Comparison of ENCODE assay signal across 8 cellular contexts in genomic region chr9:3526166-3526902, GRCh38. TPM values are rescaled to one million over a fixed set of nuclear protein-coding genes. Genes with fewer than 3 reads are reported as not detected.
DNase-seq lines count a peak whose midpoint lies in the region; ATAC-seq and TF ChIP-seq lines count a peak whose summit lies in the region.

No MANE protein-coding gene starts in this region.

- peaks cover 22% of the 10 kb centered on the region for H3K4me1 ChIP-seq in lower lobe of right lung

- H3K27me3 Mint-ChIP-seq in activated CD4-positive, alpha-beta memory T cell treated with anti-CD3 and anti-CD28 coated beads for 36 hours: no peaks in the 10 kb centered on the region

- peaks cover 36% of the 10 kb centered on the region for H3K36me3 Mint-ChIP-seq in activated CD4-positive, alpha-beta memory T cell treated with anti-CD3 and anti-CD28 coated beads for 36 hours

- H3K4me3 ChIP-seq in dorsolateral prefrontal cortex: peak overlapping the region; percentile 71 to 99 (median 93)
- peak overlapping the region; percentile 76 for H3K4me3 ChIP-seq in lower lobe of right lung

- H3K36me3 ChIP-seq in lower lobe of right lung: no peaks in the 10 kb centered on the region

- CTCF ChIA-PET in activated CD4-positive, alpha-beta memory T cell treated with anti-CD3 and anti-CD28 coated beads for 36 hours (lab: Charles Lee): interaction anchor here (1.0 to 1.3 kb wide), 3 partner anchors 48 to 85 kb away, joined by 3 to 4 read pairs (median 3); no protein-coding TSS in a partner anchor

- intact Hi-C loops in activated CD4-positive, alpha-beta memory T cell treated with anti-CD3 and anti-CD28 coated beads for 36 hours (cut with micrococcal nuclease): loop anchor here (1.0 to 5.0 kb wide), 10 partner anchors 221 to 1911 kb away; partner anchors contain the start of genes CDC37L1, PLGRKT, PUM3 and SMARCA2
- intact Hi-C loops in dorsolateral prefrontal cortex (cut with DNase I): loop anchor here in 1 of 2 donors (5.0 to 10.0 kb wide), 2 partner anchors 62 to 1151 kb away; partner anchors contain the start of gene CDC37L1
- intact Hi-C loops in lower lobe of right lung (cut with DNase I): no loop called here

- H3K27ac ChIP-seq in dorsolateral prefrontal cortex (peak overlapping the region; percentile 97 to 100 (median 100)), lower lobe of right lung (peak overlapping the region; percentile 100)

- H3K9me3 Mint-ChIP-seq in activated CD4-positive, alpha-beta memory T cell treated with anti-CD3 and anti-CD28 coated beads for 36 hours: no peaks in the 10 kb centered on the region

- H3K27me3 ChIP-seq in dorsolateral prefrontal cortex (no peaks in the 10 kb centered on the region), lower lobe of right lung (ENCODE audit: low read depth) (no peaks in the 10 kb centered on the region)

- H3K9me3 ChIP-seq in lower lobe of right lung: no peaks in the 10 kb centered on the region

- ATAC-seq in GM19395 (IDR thresholded peaks at IDR 0.05; ENCODE audit: unreplicated experiment) (peak; percentile 66), HG03521 (IDR thresholded peaks at IDR 0.05; ENCODE audit: unreplicated experiment) (peak; percentile 43), lower lobe of right lung (peak; percentile 95 to 96)

- DNase-seq in CD1c-positive myeloid dendritic cell (ENCODE audit: extremely low spot score) (peak; percentile 95), NCI-H526 treated with DMSO at 0.1 percent for 48 hours (lab: John Stamatoyannopoulos, UW) (peak; percentile 84), dorsolateral prefrontal cortex (peak; percentile 84 to 94 (median 90)), lower lobe of right lung (peak; percentile 92)
- peak; percentile 91 for DNase-seq in activated CD4-positive, alpha-beta memory T cell treated with anti-CD3 and anti-CD28 coated beads for 36 hours
- peak; percentile 77 to 83 for DNase-seq in stimulated activated CD4-positive, alpha-beta T cell treated with anti-CD3 and anti-CD28 coated beads, Interleukin-4, amount 100 ng/mL, for 48 hours (ENCODE audit: low read depth in 2 of 2)

- POLR2A ChIA-PET in activated CD4-positive, alpha-beta memory T cell treated with anti-CD3 and anti-CD28 coated beads for 36 hours (lab: Charles Lee): interaction anchor here (0.6 to 4.2 kb wide), 12 partner anchors 18 to 1509 kb away, joined by 3 to 41 read pairs (median 4); partner anchors contain the start of gene PUM3

- peaks cover 43% of the 10 kb centered on the region for H3K4me1 Mint-ChIP-seq in activated CD4-positive, alpha-beta memory T cell treated with anti-CD3 and anti-CD28 coated beads for 36 hours (ENCODE audit: low read depth)

- H3K4me3 Mint-ChIP-seq in activated CD4-positive, alpha-beta memory T cell treated with anti-CD3 and anti-CD28 coated beads for 36 hours: peak overlapping the region; percentile 99

- H3K27ac Mint-ChIP-seq in activated CD4-positive, alpha-beta memory T cell treated with anti-CD3 and anti-CD28 coated beads for 36 hours: peak overlapping the region; percentile 99

- TF ChIP-seq CTCF in dorsolateral prefrontal cortex (IDR thresholded peaks at IDR 0.05 in 54 of 56, conservative IDR thresholded peaks at IDR 0.05 in 2 of 56; ENCODE audit: low read depth in 1 of 56, partially characterized antibody in 56 of 56) (peak in 19 of 56 donors; percentile 5 to 33 (median 18)), lower lobe of right lung (IDR thresholded peaks at IDR 0.05) (no peak)

RNA-seq across cellular contexts. Expression of gene RFX3, which starts 0.5 kb away (rescaled TPM):
- total RNA-seq in activated CD4-positive, alpha-beta memory T cell treated with anti-CD3 and anti-CD28 coated beads for 36 hours: 10 to 100 TPM; 12.2 to 13.4 TPM
- total RNA-seq in dorsolateral prefrontal cortex (10 to 100 TPM; 34.7 to 99.1 (median 60.1) TPM), lower lobe of right lung (25.4 TPM)

Comparison
In these comparisons a context has a peak if more than half of its experiments do, and no peak if none do; other contexts are left out.
1. Peak in every context shown above with its lines: DNase-seq, ATAC-seq, H3K4me3 ChIP-seq and H3K27ac ChIP-seq.
2. ATAC-seq: peak in every context shown above with its lines; median percentile 96 in lower lobe of right lung; 66 in GM19395; 43 in HG03521.